In genomic region chr4:12729384-12729783, GRCh38 we compare ENCODE assay signal across 8 cellular contexts.
DNase-seq lines count a peak whose midpoint lies in the region; ATAC-seq, FAIRE-seq and TF ChIP-seq lines count a peak whose summit lies in the region.

No MANE protein-coding gene starts in this region.

- no peak for FAIRE-seq in GM19239 (lab: Jason Lieb, UNC)

- ATAC-seq in mucosa of descending colon (no peak), GM19467 (IDR thresholded peaks at IDR 0.05; ENCODE audit: unreplicated experiment) (no peak)

- no peak for TF ChIP-seq CTCF in mucosa of descending colon (IDR thresholded peaks at IDR 0.05)

- no peak overlapping the region for H3K4me3 ChIP-seq in mucosa of descending colon

- intact Hi-C loops in mucosa of descending colon (cut with DNase I, micrococcal nuclease), result loop anchor here in 1 of 2 donors (5.0 kb wide), 1 partner anchor 818 kb away; no protein-coding TSS in a partner anchor

- DNase-seq in AG20443 (ENCODE audit: low spot score) (peak; percentile 48), GM19239 (ENCODE audit: insufficient read length, low spot score) (peak; percentile 6), RPMI7951 (ENCODE audit: low read depth) (peak; percentile 6), iPS-NIHi11 (ENCODE audit: low spot score) (peak; percentile 57), mucosa of descending colon (no peak), T-helper 2 cell (no peak)
- no peak for DNase-seq in activated CD8-positive, alpha-beta memory T cell treated with anti-CD3 and anti-CD28 coated beads, Interleukin-2, amount 50 U/mL, for 4 hours

- H3K36me3 ChIP-seq in mucosa of descending colon (ENCODE audit: low read depth), result no peaks in the 10 kb centered on the region

- no peaks in the 10 kb centered on the region for H3K4me1 ChIP-seq in mucosa of descending colon (ENCODE audit: low read depth)

- no peaks in the 10 kb centered on the region for H3K9me3 ChIP-seq in mucosa of descending colon

Comparison
In these comparisons a context has a peak if more than half of its experiments do, and no peak if none do; other contexts are left out.
1. DNase-seq: peak in AG20443 (single experiment), GM19239 (single experiment), RPMI7951 (single experiment) and iPS-NIHi11 (single experiment); none in mucosa of descending colon (0 of 3), activated CD8-positive, alpha-beta memory T cell treated with anti-CD3 and anti-CD28 coated beads, Interleukin-2, amount 50 U/mL, for 4 hours (single experiment) and T-helper 2 cell (0 of 5).